ENCODE assay signal across 18 cellular contexts in genomic region chr2:10354399-10354798, GRCh38.
"Had no signal": no experiment of that assay in that cellular context is flagged by ENCODE, and none has a peak within 500 bp of the region (broad histone marks: within the 10 kb centered on the region; RNA-seq: fewer than 3 reads in every experiment).

No MANE protein-coding gene starts in this region.

- H3K4me1 Mint-ChIP-seq: mesothelial cell of epicardium had no signal

- H3K4me3 Mint-ChIP-seq: activated T-cell treated with anti-CD3 and anti-CD28 coated beads, Interleukin-2, amount 50 U/mL, for 4 hours; mesothelial cell of epicardium; nephron progenitor cell; T-helper 2 cell treated with Interferon-gamma antibody and Interleukin-4, amounts not matched to agents 5 μg/mL and 100 μg/mL, for 36 hours had no signal

- H3K27ac ChIP-seq: hepatocyte, tibial nerve, vagina had no signal

- H3K36me3 ChIP-seq: vagina had no signal

- H3K4me1 ChIP-seq: tibial nerve, vagina had no signal

- H3K4me3 ChIP-seq: hepatocyte, lung, tibial nerve, vagina had no signal

- H3K27me3 ChIP-seq: hepatocyte, tibial nerve, vagina had no signal

- H3K9me3 ChIP-seq: tibial nerve, vagina had no signal

- H3K4me2 ChIP-seq: hepatocyte had no signal

- H3K9me3 Mint-ChIP-seq: activated T-cell treated with anti-CD3 and anti-CD28 coated beads, Interleukin-2, amount 50 U/mL, for 4 hours; mesothelial cell of epicardium; nephron progenitor cell; T-helper 2 cell treated with Interferon-gamma antibody and Interleukin-4, amounts not matched to agents 5 μg/mL and 100 μg/mL, for 36 hours had no signal

- H3K36me3 Mint-ChIP-seq: mesothelial cell of epicardium had no signal

- H3K27ac Mint-ChIP-seq: mesothelial cell of epicardium; nephron progenitor cell; progenitor cell of endocrine pancreas; T-helper 2 cell treated with Interferon-gamma antibody and Interleukin-4, amounts not matched to agents 5 μg/mL and 100 μg/mL, for 36 hours had no signal

- H2AFZ ChIP-seq: hepatocyte had no signal

- H3K27me3 Mint-ChIP-seq: progenitor cell of endocrine pancreas had no signal

- ATAC-seq: activated T-cell treated with anti-CD3 and anti-CD28 coated beads, Interleukin-2, amount 50 U/mL, for 4 hours had no signal

- DNase-seq: activated CD8-positive, alpha-beta memory T cell treated with anti-CD3 and anti-CD28 coated beads, Interleukin-2, amount 50 U/mL, for 4 hours; activated effector memory CD4-positive, alpha-beta T cell treated with Interleukin-2 at 50 U/mL for 16 hours; activated naive CD4-positive, alpha-beta T cell treated with anti-CD3 and anti-CD28 coated beads, Interleukin-2, amount 50 U/mL, for 16 hours; activated T-cell treated with anti-CD3 and anti-CD28 coated beads, Interleukin-2, amount 50 U/mL, for 4 hours; amniotic stem cell; dermis blood vessel endothelial cell; effector memory CD4-positive, alpha-beta T cell; foreskin fibroblast; nephron progenitor cell; occipital lobe; stimulated activated naive CD4-positive, alpha-beta T cell treated with Interleukin-2 at 50 U/mL for 16 hours had no signal
